Comparison of ENCODE assay signal across 8 cellular contexts in the genomic region with DNA sequence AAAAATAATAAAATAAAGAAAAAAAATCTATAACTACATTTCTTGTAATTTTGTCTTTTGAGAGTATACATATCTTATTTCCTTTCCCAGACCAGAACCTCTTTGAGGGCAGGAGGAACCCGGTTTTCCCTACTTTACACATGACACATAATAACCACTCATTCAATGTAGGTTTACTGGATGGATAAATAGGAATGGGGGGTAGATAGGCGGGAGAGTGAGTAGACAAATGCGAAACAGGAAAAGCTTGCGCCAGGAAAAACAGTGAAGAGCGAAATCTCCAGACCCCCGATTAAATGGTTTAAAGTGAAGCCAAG. TPM values are rescaled to one million over a fixed set of nuclear protein-coding genes. Genes with fewer than 3 reads are reported as not detected.
DNase-seq lines count a peak whose midpoint lies in the region; ATAC-seq and TF ChIP-seq lines count a peak whose summit lies in the region.

No MANE protein-coding gene starts in this region.

- peaks cover 10% of the 10 kb centered on the region for H3K36me3 Mint-ChIP-seq in T-helper 2 cell treated with Interferon-gamma antibody and Interleukin-4, amounts not matched to agents 5 μg/mL and 100 μg/mL, for 36 hours (ENCODE audit: low read depth)

- H3K27ac ChIP-seq in body of pancreas (peak overlapping the region; percentile 93 to 97 (median 96)), liver (ENCODE audit: low read depth in 1 of 2, low read length in 2 of 2) (peak overlapping the region; percentile 89 to 92), thyroid gland (peak overlapping the region; percentile 93 to 98 (median 96))

- H3K4me3 Mint-ChIP-seq in T-helper 2 cell treated with Interferon-gamma antibody and Interleukin-4, amounts not matched to agents 5 μg/mL and 100 μg/mL, for 36 hours = peak overlapping the region; percentile 90

- H3K27ac Mint-ChIP-seq in T-helper 2 cell treated with Interferon-gamma antibody and Interleukin-4, amounts not matched to agents 5 μg/mL and 100 μg/mL, for 36 hours = peak overlapping the region; percentile 100

- no peaks in the 10 kb centered on the region for H3K27me3 ChIP-seq in body of pancreas
- no peaks in the 10 kb centered on the region for H3K27me3 ChIP-seq in liver (ENCODE audit: control insufficient read depth in 4 of 4, insufficient read depth in 4 of 4, low read length in 3 of 4)
- H3K27me3 ChIP-seq in thyroid gland = no peaks in the 10 kb centered on the region

- peak; percentile 3 for ATAC-seq in body of pancreas

- H3K36me3 ChIP-seq in body of pancreas (replicated peaks in 1 of 2; ENCODE audit: insufficient read depth in 1 of 2, low read depth in 2 of 2) (no peaks in the 10 kb centered on the region), liver (ENCODE audit: control insufficient read depth in 4 of 4, insufficient read depth in 3 of 4, low read depth in 1 of 4, low read length in 3 of 4) (no peaks in the 10 kb centered on the region), thyroid gland (no peaks in the 10 kb centered on the region)

- H3K4me3 ChIP-seq in body of pancreas (peak overlapping the region; percentile 31 to 99), liver (ENCODE audit: low read depth in 1 of 3, low read length in 3 of 3) (peak overlapping the region; percentile 95 to 100 (median 97)), thyroid gland (replicated peaks in 1 of 3) (peak overlapping the region in 2 of 3 donors; percentile 58 to 79)

- H3K9me3 Mint-ChIP-seq in T-helper 2 cell treated with Interferon-gamma antibody and Interleukin-4, amounts not matched to agents 5 μg/mL and 100 μg/mL, for 36 hours = no peaks in the 10 kb centered on the region

- no peaks in the 10 kb centered on the region for H3K27me3 Mint-ChIP-seq in T-helper 2 cell treated with Interferon-gamma antibody and Interleukin-4, amounts not matched to agents 5 μg/mL and 100 μg/mL, for 36 hours (ENCODE audit: low read depth)

- H3K4me1 Mint-ChIP-seq in T-helper 2 cell treated with Interferon-gamma antibody and Interleukin-4, amounts not matched to agents 5 μg/mL and 100 μg/mL, for 36 hours (ENCODE audit: low read depth) = peaks cover 35% of the 10 kb centered on the region

- DNase-seq in T-helper 2 cell treated with Interferon-gamma antibody and Interleukin-4, amounts not matched to agents 5 μg/mL and 100 μg/mL, for 36 hours (ENCODE audit: low spot score) = no peak
- DNase-seq in T-helper 2 cell (no peak), body of pancreas (no peak), thyroid gland (no peak), amygdala (lab: John Stamatoyannopoulos, UW) (no peak), T-helper 9 cell (no peak), NOMO-1 treated with DMSO at 0.1 percent for 48 hours (lab: John Stamatoyannopoulos, UW; ENCODE audit: unreplicated experiment) (no peak)

- 0 to 1% methylated on average over 6 of the region's 6 CpGs for WGBS in body of pancreas, 2 donors
- under 1% methylated on average over 6 of the region's 6 CpGs for WGBS in liver
- WGBS in thyroid gland, 2 donors = 1% methylated on average over 6 of the region's 6 CpGs

- H3K9me3 ChIP-seq in body of pancreas = no peaks in the 10 kb centered on the region
- no peaks in the 10 kb centered on the region for H3K9me3 ChIP-seq in liver (ENCODE audit: control insufficient read depth in 4 of 4, low read length in 3 of 4)
- H3K9me3 ChIP-seq in thyroid gland = no peaks in the 10 kb centered on the region

- TF ChIP-seq RAD21 in liver (IDR thresholded peaks at IDR 0.05) = no peak

- H3K4me1 ChIP-seq in body of pancreas (peaks cover 38% of the 10 kb centered on the region), liver (ENCODE audit: control insufficient read depth in 4 of 4, insufficient read depth in 4 of 4, low read length in 3 of 4) (peaks cover 16 to 31% (median 24%) of the 10 kb centered on the region in 4 donors), thyroid gland (peaks cover 6 to 15% of the 10 kb centered on the region in 2 donors)

- intact Hi-C loops in body of pancreas (cut with DNase I) (no loop called here), thyroid gland (cut with DNase I) (no loop called here)

- TF ChIP-seq CTCF in body of pancreas (IDR thresholded peaks at IDR 0.05) (no peak), liver (IDR thresholded peaks at IDR 0.05; ENCODE audit: low read depth, low read length, missing input control) (no peak), thyroid gland (IDR thresholded peaks at IDR 0.05) (no peak)

- TF ChIP-seq POLR2A in body of pancreas (IDR thresholded peaks at IDR 0.05) = no peak
- no peak for TF ChIP-seq POLR2A in thyroid gland (IDR thresholded peaks at IDR 0.05)

- peak overlapping the region; percentile 91 to 99 for H3K9ac ChIP-seq in liver (ENCODE audit: low read depth in 1 of 2, low read length in 2 of 2)

TF ChIP-seq in liver, 16 proteins besides CTCF, POLR2A, EP300 and RAD21:
- TF ChIP-seq JUND (IDR thresholded peaks at IDR 0.05) = no peak
- peak in 1 of 2 donors; percentile 2 for TF ChIP-seq EGR1 (IDR thresholded peaks at IDR 0.05; ENCODE audit: low read depth in 2 of 2)
TF ChIP-seq in liver: peak in this region for 1.

RNA-seq across cellular contexts. Expression of a gene that starts 0.5 kb away (rescaled TPM):
- total RNA-seq in body of pancreas = 10 to 100 TPM; 41.8 to 46.5 TPM
- total RNA-seq in liver = 10 to 100 TPM; 19.9 to 43.8 TPM
- polyA plus RNA-seq in liver = 10 to 100 TPM; 20.6 to 21.4 TPM
- total RNA-seq in thyroid gland = 10 to 100 TPM; 45.9 to 88.3 (median 51.6) TPM

RNA-seq across cellular contexts. Expression of a gene that starts 56.6 kb away (rescaled TPM):
- 1 to 10 TPM in 1 of 2 donors, not detected in 1; 1.3 TPM for total RNA-seq in body of pancreas
- not detected for total RNA-seq in liver
- under 1 TPM in 1 of 2 donors, not detected in 1; 0.06 TPM for polyA plus RNA-seq in liver
- total RNA-seq in thyroid gland = not detected
